Comparison of ENCODE assay signal across 8 cellular contexts in the genomic region with DNA sequence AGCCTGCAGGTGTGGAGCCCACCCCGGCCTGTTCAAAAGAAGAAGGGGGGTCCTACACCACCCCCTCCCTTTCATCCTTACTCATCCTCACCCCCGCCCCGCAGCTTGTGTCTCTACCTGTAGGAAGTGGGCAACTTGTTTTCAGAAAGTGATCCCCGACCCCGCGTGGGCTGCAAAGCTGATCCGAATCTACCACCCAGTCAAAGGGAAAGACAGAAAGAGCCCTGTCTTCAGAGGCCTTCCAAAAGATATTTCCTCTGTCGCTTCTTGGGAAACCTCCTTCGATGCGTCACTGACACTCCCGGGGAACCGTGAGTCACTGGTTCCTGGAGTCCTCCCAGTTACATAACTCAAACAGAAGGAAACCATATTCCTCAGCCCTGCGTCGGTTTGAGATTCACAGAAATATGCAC. TPM values are rescaled to one million over a fixed set of nuclear protein-coding genes. Genes with fewer than 3 reads are reported as not detected.
DNase-seq lines count a peak whose midpoint lies in the region; ATAC-seq, FAIRE-seq and TF ChIP-seq lines count a peak whose summit lies in the region.
"Not testable (repeated sequence)": the region's sequence is repeated elsewhere in the genome, so short reads cannot be mapped to it uniquely, and the experiment has no call there.
"Had no signal": no experiment of that assay in that cellular context is flagged by ENCODE, and none has a peak within 500 bp of the region (broad histone marks: within the 10 kb centered on the region; RNA-seq: fewer than 3 reads in every experiment).

No MANE protein-coding gene starts in this region.

- POLR2A ChIA-PET in MCF 10A (lab: Yijun Ruan, JAX); naive thymus-derived CD8-positive, alpha-beta T cell (lab: Charles Lee): not testable (repeated sequence)

- FAIRE-seq in RCC 7860 (lab: Jason Lieb, UNC) = peak; percentile 66

- not testable (repeated sequence) for H3K9me3 Mint-ChIP-seq in MCF 10A (ENCODE audit: unreplicated experiment); naive thymus-derived CD8-positive, alpha-beta T cell

- peak overlapping the region; percentile 31 for H3K4me3 Mint-ChIP-seq in MCF 10A (ENCODE audit: unreplicated experiment)
- peak overlapping the region; percentile 53 to 80 (median 69) for H3K4me3 Mint-ChIP-seq in naive thymus-derived CD8-positive, alpha-beta T cell

- H3K36me3 Mint-ChIP-seq in MCF 10A (ENCODE audit: insufficient read depth, unreplicated experiment); naive thymus-derived CD8-positive, alpha-beta T cell: not testable (repeated sequence)

- not testable (repeated sequence) for BruUV-seq in MCF 10A (replicated peaks; lab: Mats Ljungman, UMichigan)

- CTCF ChIA-PET in MCF 10A (lab: Yijun Ruan, JAX) = not testable (repeated sequence)

- not testable (repeated sequence) for H3K4me1 Mint-ChIP-seq in MCF 10A (ENCODE audit: insufficient read depth, unreplicated experiment)
- H3K4me1 Mint-ChIP-seq in naive thymus-derived CD8-positive, alpha-beta T cell = peaks cover 5 to 25% (median 19%) of the 10 kb centered on the region in 4 donors

- not testable (repeated sequence) for H3K27me3 Mint-ChIP-seq in MCF 10A (ENCODE audit: insufficient read depth, unreplicated experiment); naive thymus-derived CD8-positive, alpha-beta T cell

- TF ChIP-seq CTCF in MCF 10A (IDR thresholded peaks at IDR 0.05; ENCODE audit: unreplicated experiment) = not testable (repeated sequence)

- DNase-seq in HCEC 1CT = peak; percentile 51
- not testable (repeated sequence) for DNase-seq in RCC 7860 (ENCODE audit: low spot score)
- peak; percentile 18 for DNase-seq in activated CD8-positive, alpha-beta memory T cell treated with anti-CD3 and anti-CD28 coated beads, Interleukin-2, amount 50 U/mL, for 4 hours
- peak; percentile 90 for DNase-seq in MCF 10A (ENCODE audit: unreplicated experiment)
- peak; percentile 73 for DNase-seq in Right ventricle myocardium inferior (ENCODE audit: missing footprints)
- DNase-seq in naive thymus-derived CD8-positive, alpha-beta T cell = peak in 4 of 10 donors; percentile 4 to 32 (median 29)
- DNase-seq in stimulated activated CD4-positive, alpha-beta T cell treated with anti-CD3 and anti-CD28 coated beads, Interleukin-4, amount 100 ng/mL, for 24 hours = peak; percentile 30

- H3K27ac Mint-ChIP-seq in MCF 10A (ENCODE audit: low read depth, unreplicated experiment) = peak overlapping the region; percentile 57
- H3K27ac Mint-ChIP-seq in naive thymus-derived CD8-positive, alpha-beta T cell = peak overlapping the region; percentile 47 to 95 (median 86)

- intact Hi-C loops in MCF 10A (cut with micrococcal nuclease); Right ventricle myocardium inferior (cut with DNase I): not testable (repeated sequence)

- peak; percentile 87 for ATAC-seq in Right ventricle myocardium inferior
- ATAC-seq in naive thymus-derived CD8-positive, alpha-beta T cell = peak; percentile 52 to 67

RNA-seq across cellular contexts. Expression of a gene that starts 24.3 kb away (rescaled TPM):
- total RNA-seq in MCF 10A (2022) (not detected in 2 replicates), Right ventricle myocardium inferior (not detected)
- total RNA-seq in naive thymus-derived CD8-positive, alpha-beta T cell = 10 to 100 TPM; 13.1 to 14.1 TPM
- 10 to 100 TPM; 22.9 to 32.6 (median 28.0) TPM for polyA plus RNA-seq in naive thymus-derived CD8-positive, alpha-beta T cell
- total RNA-seq: G401 had no signal

RNA-seq across cellular contexts. Expression of a gene that starts 43.3 kb away (rescaled TPM):
- total RNA-seq in MCF 10A (2022) (0.20 TPM in 1 of 2 replicates, not detected in the other), Right ventricle myocardium inferior (0.16 TPM)
- total RNA-seq in naive thymus-derived CD8-positive, alpha-beta T cell = under 1 TPM in 1 of 2 experiments, not detected in 1; 0.16 TPM
- polyA plus RNA-seq in naive thymus-derived CD8-positive, alpha-beta T cell = under 1 TPM; 0.06 to 0.17 (median 0.06) TPM

Comparison
In these comparisons a context has a peak if more than half of its experiments do, and no peak if none do; other contexts are left out.
1. RNA of a gene that starts 24.3 kb away (total RNA-seq): 13.1 to 14.1 TPM in naive thymus-derived CD8-positive, alpha-beta T cell; not detected in MCF 10A and not detected in Right ventricle myocardium inferior (single experiment); every median in the first group is over 10 times any median in the second.